In the genomic region with DNA sequence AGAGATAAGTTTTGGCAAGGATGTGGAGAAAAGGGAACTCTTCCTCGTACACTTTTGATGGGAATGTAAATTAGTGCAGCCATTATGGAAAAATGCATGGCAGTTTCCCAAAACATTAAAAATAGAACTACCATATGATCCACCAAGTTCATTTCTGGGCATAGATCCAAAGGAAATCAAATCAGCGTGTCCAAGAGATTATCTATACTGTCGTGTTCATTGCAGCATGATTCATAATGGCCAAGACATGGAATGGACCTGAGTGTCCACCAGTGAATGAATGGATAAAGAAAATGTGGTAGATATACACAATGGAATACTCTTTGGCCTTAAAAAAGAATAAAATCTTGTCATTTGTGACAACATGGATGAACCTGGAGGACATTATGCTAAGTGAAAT, we compare ENCODE assay signal across 15 cellular contexts.
DNase-seq lines count a peak whose midpoint lies in the region; ATAC-seq, FAIRE-seq and TF ChIP-seq lines count a peak whose summit lies in the region.
"Had no signal": no experiment of that assay in that cellular context is flagged by ENCODE, and none has a peak within 500 bp of the region (broad histone marks: within the 10 kb centered on the region; RNA-seq: fewer than 3 reads in every experiment).

No MANE protein-coding gene starts in this region.

- FAIRE-seq in bronchial epithelial cell (lab: Jason Lieb, UNC) (no peak), small intestine (lab: Jason Lieb, UNC) (no peak)

- intact Hi-C loops in activated T-helper 1 cell treated with anti-CD3 and anti-CD28 coated beads, Interleukin-12 subunit alpha, Interleukin-12 subunit beta, Interleukin-2, Interleukin-4 antibody, amounts not matched to agents 30 ng/mL and 10 ng/mL and 1 ng/mL, durations not matched to agents 14 hours and 24 hours and 36 hours (cut with micrococcal nuclease): no loop called here

- no peak overlapping the region for H3K27ac Mint-ChIP-seq in activated T-cell treated with anti-CD3 and anti-CD28 coated beads, Interleukin-2, amount 50 U/mL, for 72 hours
- H3K27ac Mint-ChIP-seq in activated T-helper 1 cell treated with anti-CD3 and anti-CD28 coated beads, Interleukin-12 subunit alpha, Interleukin-12 subunit beta, Interleukin-2, Interleukin-4 antibody, amounts not matched to agents 30 ng/mL and 10 ng/mL and 1 ng/mL, durations not matched to agents 14 hours and 24 hours and 36 hours: no peak overlapping the region
- H3K27ac Mint-ChIP-seq: stimulated activated naive CD8-positive, alpha-beta T cell treated with anti-CD3 and anti-CD28 coated beads, Interleukin-15, Interleukin-2, amounts not matched to agents 100 ng/mL and 50 ng/mL, for 24 hours had no signal

- no peak overlapping the region for H3K4me3 Mint-ChIP-seq in activated T-cell treated with anti-CD3 and anti-CD28 coated beads, Interleukin-2, amount 50 U/mL, for 72 hours
- H3K4me3 Mint-ChIP-seq in activated T-helper 1 cell treated with anti-CD3 and anti-CD28 coated beads, Interleukin-12 subunit alpha, Interleukin-12 subunit beta, Interleukin-2, Interleukin-4 antibody, amounts not matched to agents 30 ng/mL and 10 ng/mL and 1 ng/mL, durations not matched to agents 14 hours and 24 hours and 36 hours: no peak overlapping the region
- H3K4me3 Mint-ChIP-seq: stimulated activated naive CD8-positive, alpha-beta T cell treated with anti-CD3 and anti-CD28 coated beads, Interleukin-15, Interleukin-2, amounts not matched to agents 100 ng/mL and 50 ng/mL, for 24 hours had no signal

- H3K27ac ChIP-seq in substantia nigra (ENCODE audit: low read depth, low read length, poor library complexity, severe bottlenecking): no peak overlapping the region
- no peak overlapping the region for H3K27ac ChIP-seq in small intestine (ENCODE audit: low read depth in 1 of 2, low read length in 1 of 2)
- H3K27ac ChIP-seq: BLaER1, spleen had no signal

- no peak overlapping the region for H3K4me3 ChIP-seq in AG10803 (ENCODE audit: low read length)
- H3K4me3 ChIP-seq in bronchial epithelial cell (ENCODE audit: low read depth, low read length): no peak overlapping the region
- no peak overlapping the region for H3K4me3 ChIP-seq in small intestine (ENCODE audit: low read depth in 1 of 2, low read length in 2 of 2)
- H3K4me3 ChIP-seq: BLaER1, MG63, spleen had no signal

- ATAC-seq in activated T-cell treated with anti-CD3 and anti-CD28 coated beads, Interleukin-2, amount 50 U/mL, for 72 hours (replicated peaks in 1 of 2): no peak

- no peak for TF ChIP-seq CTCF in AG10803 (conservative IDR thresholded peaks at IDR 0.05; ENCODE audit: low read length)
- TF ChIP-seq CTCF in bronchial epithelial cell (IDR thresholded peaks at IDR 0.05; ENCODE audit: insufficient read depth, low read length, severe bottlenecking): no peak

- H3K9me3 ChIP-seq in small intestine (ENCODE audit: control insufficient read depth, low read depth): no peaks in the 10 kb centered on the region
- H3K9me3 ChIP-seq: MG63, spleen had no signal

- H3K36me3 ChIP-seq in bronchial epithelial cell (ENCODE audit: control insufficient read depth, insufficient read depth, low read length) (no peaks in the 10 kb centered on the region), small intestine (ENCODE audit: control insufficient read depth in 2 of 2, insufficient read depth in 2 of 2, low read length in 2 of 2) (no peaks in the 10 kb centered on the region)
- H3K36me3 ChIP-seq: BLaER1, MG63, spleen had no signal

- no peaks in the 10 kb centered on the region for H3K27me3 ChIP-seq in bronchial epithelial cell (ENCODE audit: control insufficient read depth, insufficient read depth, low read length)
- H3K27me3 ChIP-seq in small intestine (ENCODE audit: control insufficient read depth in 2 of 2, insufficient read depth in 2 of 2, low read length in 2 of 2): no peaks in the 10 kb centered on the region
- H3K27me3 ChIP-seq: BLaER1, MG63, spleen had no signal

- DNase-seq in AG10803 (ENCODE audit: low read depth): peak; percentile 72
- peak; percentile 65 for DNase-seq in LHCN-M2 (ENCODE audit: low read depth)
- peak; percentile 21 for DNase-seq in bronchial epithelial cell (ENCODE audit: low read depth)
- DNase-seq in kidney tubule cell (ENCODE audit: low spot score): peak; percentile 35
- no peak for DNase-seq in activated T-cell treated with anti-CD3 and anti-CD28 coated beads, Interleukin-2, amount 50 U/mL, for 72 hours
- DNase-seq in substantia nigra (lab: John Stamatoyannopoulos, UW): no peak
- no peak for DNase-seq in small intestine
- DNase-seq in activated T-helper 1 cell treated with anti-CD3 and anti-CD28 coated beads, Interleukin-12 subunit alpha, Interleukin-12 subunit beta, Interleukin-2, Interleukin-4 antibody, amounts not matched to agents 30 ng/mL and 10 ng/mL and 1 ng/mL, durations not matched to agents 14 hours and 24 hours and 36 hours (ENCODE audit: low spot score): no peak
- DNase-seq: DMS79; effector CD8-positive, alpha-beta T cell; MG63; NCI-H2107; spleen had no signal

- H3K36me3 Mint-ChIP-seq in activated T-cell treated with anti-CD3 and anti-CD28 coated beads, Interleukin-2, amount 50 U/mL, for 72 hours (ENCODE audit: insufficient read depth in 2 of 2): no peaks in the 10 kb centered on the region
- no peaks in the 10 kb centered on the region for H3K36me3 Mint-ChIP-seq in activated T-helper 1 cell treated with anti-CD3 and anti-CD28 coated beads, Interleukin-12 subunit alpha, Interleukin-12 subunit beta, Interleukin-2, Interleukin-4 antibody, amounts not matched to agents 30 ng/mL and 10 ng/mL and 1 ng/mL, durations not matched to agents 14 hours and 24 hours and 36 hours (ENCODE audit: low read depth)

- peaks cover 10% of the 10 kb centered on the region for H3K4me1 Mint-ChIP-seq in activated T-cell treated with anti-CD3 and anti-CD28 coated beads, Interleukin-2, amount 50 U/mL, for 72 hours (ENCODE audit: low read depth)
- peaks cover 10% of the 10 kb centered on the region for H3K4me1 Mint-ChIP-seq in activated T-helper 1 cell treated with anti-CD3 and anti-CD28 coated beads, Interleukin-12 subunit alpha, Interleukin-12 subunit beta, Interleukin-2, Interleukin-4 antibody, amounts not matched to agents 30 ng/mL and 10 ng/mL and 1 ng/mL, durations not matched to agents 14 hours and 24 hours and 36 hours (ENCODE audit: low read depth)

- no peaks in the 10 kb centered on the region for H3K4me1 ChIP-seq in small intestine (ENCODE audit: control insufficient read depth in 2 of 2, insufficient read depth in 1 of 2, low read depth in 1 of 2, low read length in 1 of 2)

- no peaks in the 10 kb centered on the region for H3K27me3 Mint-ChIP-seq in activated T-cell treated with anti-CD3 and anti-CD28 coated beads, Interleukin-2, amount 50 U/mL, for 72 hours (ENCODE audit: low read depth)
- H3K27me3 Mint-ChIP-seq in activated T-helper 1 cell treated with anti-CD3 and anti-CD28 coated beads, Interleukin-12 subunit alpha, Interleukin-12 subunit beta, Interleukin-2, Interleukin-4 antibody, amounts not matched to agents 30 ng/mL and 10 ng/mL and 1 ng/mL, durations not matched to agents 14 hours and 24 hours and 36 hours (ENCODE audit: insufficient read depth): peaks cover 5% of the 10 kb centered on the region
- H3K27me3 Mint-ChIP-seq: stimulated activated naive CD8-positive, alpha-beta T cell treated with anti-CD3 and anti-CD28 coated beads, Interleukin-15, Interleukin-2, amounts not matched to agents 100 ng/mL and 50 ng/mL, for 24 hours had no signal

- 24 to 32% (median 30%) methylated on average over 3 of the region's 3 CpGs for WGBS in small intestine, 3 donors

- no peaks in the 10 kb centered on the region for H3K9me3 Mint-ChIP-seq in activated T-cell treated with anti-CD3 and anti-CD28 coated beads, Interleukin-2, amount 50 U/mL, for 72 hours
- no peaks in the 10 kb centered on the region for H3K9me3 Mint-ChIP-seq in activated T-helper 1 cell treated with anti-CD3 and anti-CD28 coated beads, Interleukin-12 subunit alpha, Interleukin-12 subunit beta, Interleukin-2, Interleukin-4 antibody, amounts not matched to agents 30 ng/mL and 10 ng/mL and 1 ng/mL, durations not matched to agents 14 hours and 24 hours and 36 hours
- H3K9me3 Mint-ChIP-seq: stimulated activated naive CD8-positive, alpha-beta T cell treated with anti-CD3 and anti-CD28 coated beads, Interleukin-15, Interleukin-2, amounts not matched to agents 100 ng/mL and 50 ng/mL, for 24 hours had no signal

Comparison
In these comparisons a context has a peak if more than half of its experiments do, and no peak if none do; other contexts are left out.
1. DNase-seq: peak in AG10803 (single experiment), LHCN-M2 (single experiment), bronchial epithelial cell (single experiment) and kidney tubule cell (single experiment); none in activated T-cell treated with anti-CD3 and anti-CD28 coated beads, Interleukin-2, amount 50 U/mL, for 72 hours (0 of 2), substantia nigra (0 of 49), small intestine (single experiment) and activated T-helper 1 cell treated with anti-CD3 and anti-CD28 coated beads, Interleukin-12 subunit alpha, Interleukin-12 subunit beta, Interleukin-2, Interleukin-4 antibody, amounts not matched to agents 30 ng/mL and 10 ng/mL and 1 ng/mL, durations not matched to agents 14 hours and 24 hours and 36 hours (single experiment).